ENCODE assay signal across 8 cellular contexts in the genomic region with DNA sequence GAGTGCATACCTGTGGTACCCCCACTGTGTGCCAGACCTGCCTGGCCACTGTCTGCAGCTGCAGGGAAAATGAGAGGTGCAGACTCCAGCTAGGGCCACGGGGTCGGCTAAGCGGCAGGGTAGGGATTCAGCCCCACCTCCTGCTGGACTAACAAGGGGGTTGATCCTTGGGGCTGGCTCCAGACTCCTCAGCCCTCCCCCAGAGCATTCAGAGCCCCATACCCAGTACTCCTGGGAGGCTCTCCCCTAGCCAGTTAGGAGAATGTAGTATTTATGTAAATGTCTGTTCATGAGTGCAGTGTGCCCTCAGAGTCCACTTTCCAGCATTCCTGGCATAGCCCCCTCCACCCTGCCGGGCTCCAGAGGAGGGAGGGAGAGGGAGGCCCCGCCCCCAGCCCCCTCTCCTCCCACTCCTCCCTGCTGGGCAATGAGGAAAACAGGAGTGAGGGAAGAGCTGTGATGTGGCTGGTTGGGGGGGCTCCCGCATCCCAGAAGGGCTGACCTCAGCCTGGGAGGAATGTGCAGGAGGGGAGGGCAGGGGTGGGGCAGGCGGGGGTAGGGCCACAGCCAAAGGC. TPM values are rescaled to one million over a fixed set of nuclear protein-coding genes. Genes with fewer than 3 reads are reported as not detected.
DNase-seq lines count a peak whose midpoint lies in the region; ATAC-seq, FAIRE-seq and TF ChIP-seq lines count a peak whose summit lies in the region.

No MANE protein-coding gene starts in this region.

- TF ChIP-seq CTCF in fibroblast of mammary gland (conservative IDR thresholded peaks at IDR 0.05; ENCODE audit: control insufficient read depth, insufficient read depth, low read depth, low read length), result no peak
- TF ChIP-seq CTCF in neural cell (IDR thresholded peaks at IDR 0.05; ENCODE audit: poor library complexity, severe bottlenecking), result no peak

- DNase-seq in COLO829 (ENCODE audit: low spot score) (peak; percentile 61), RCC 7860 (ENCODE audit: low spot score) (peak; percentile 84), fibroblast of mammary gland (ENCODE audit: low read depth) (peak; percentile 77), foreskin melanocyte (no peak)
- no peak for DNase-seq in activated CD4-positive, alpha-beta T cell treated with anti-CD3 and anti-CD28 coated beads, Interleukin-2, amount 50 U/mL, for 4 hours
- DNase-seq in stimulated activated CD4-positive, alpha-beta T cell treated with anti-CD3 and anti-CD28 coated beads, Interleukin-4, amount 100 ng/mL, for 24 hours, result no peak

- H3K79me2 ChIP-seq in neural cell (replicated peaks; ENCODE audit: insufficient read depth, low read length), result no peaks in the 10 kb centered on the region

- no peaks in the 10 kb centered on the region for H3K9me3 ChIP-seq in neural cell (ENCODE audit: low read length)

- no peaks in the 10 kb centered on the region for H4K20me1 ChIP-seq in neural cell (ENCODE audit: insufficient read depth)

- ATAC-seq in HG02973 (IDR thresholded peaks at IDR 0.05; ENCODE audit: unreplicated experiment), result no peak

- no peak for FAIRE-seq in RCC 7860 (lab: Jason Lieb, UNC)

- TF ChIP-seq EP300 in neural cell (conservative IDR thresholded peaks at IDR 0.05; ENCODE audit: poor library complexity, severe bottlenecking), result no peak

- no peaks in the 10 kb centered on the region for H3K36me3 ChIP-seq in neural cell (ENCODE audit: insufficient read depth, low read length)

- H3K27ac ChIP-seq in neural cell (ENCODE audit: low read length), result peak overlapping the region; percentile 47

- no peak overlapping the region for H2AFZ ChIP-seq in neural cell (ENCODE audit: low read depth, low read length)

- H3F3A ChIP-seq in neural cell (ENCODE audit: insufficient read depth, low read length, poor library complexity, severe bottlenecking), result no peaks in the 10 kb centered on the region

- H3K9ac ChIP-seq in neural cell (ENCODE audit: low read length), result peak overlapping the region; percentile 47

- no peak overlapping the region for H3K4me2 ChIP-seq in neural cell (ENCODE audit: low read length)

- no peak overlapping the region for H3K4me3 ChIP-seq in fibroblast of mammary gland (ENCODE audit: control insufficient read depth, low read depth, low read length)
- no peak overlapping the region for H3K4me3 ChIP-seq in neural cell (ENCODE audit: low read length)

- no peaks in the 10 kb centered on the region for H3K27me3 ChIP-seq in neural cell (ENCODE audit: insufficient read depth, low read depth, low read length)

- H3K9me2 ChIP-seq in neural cell (ENCODE audit: insufficient read depth, low read length), result no peaks in the 10 kb centered on the region

- TF ChIP-seq RAD21 in neural cell (conservative IDR thresholded peaks at IDR 0.05), result no peak

TF ChIP-seq in neural cell, 6 proteins besides CTCF, POLR2A, EP300 and RAD21:
- TF ChIP-seq MXI1 (conservative IDR thresholded peaks at IDR 0.05; ENCODE audit: poor library complexity, severe bottlenecking), result no peak
- TF ChIP-seq, protein P1, sequence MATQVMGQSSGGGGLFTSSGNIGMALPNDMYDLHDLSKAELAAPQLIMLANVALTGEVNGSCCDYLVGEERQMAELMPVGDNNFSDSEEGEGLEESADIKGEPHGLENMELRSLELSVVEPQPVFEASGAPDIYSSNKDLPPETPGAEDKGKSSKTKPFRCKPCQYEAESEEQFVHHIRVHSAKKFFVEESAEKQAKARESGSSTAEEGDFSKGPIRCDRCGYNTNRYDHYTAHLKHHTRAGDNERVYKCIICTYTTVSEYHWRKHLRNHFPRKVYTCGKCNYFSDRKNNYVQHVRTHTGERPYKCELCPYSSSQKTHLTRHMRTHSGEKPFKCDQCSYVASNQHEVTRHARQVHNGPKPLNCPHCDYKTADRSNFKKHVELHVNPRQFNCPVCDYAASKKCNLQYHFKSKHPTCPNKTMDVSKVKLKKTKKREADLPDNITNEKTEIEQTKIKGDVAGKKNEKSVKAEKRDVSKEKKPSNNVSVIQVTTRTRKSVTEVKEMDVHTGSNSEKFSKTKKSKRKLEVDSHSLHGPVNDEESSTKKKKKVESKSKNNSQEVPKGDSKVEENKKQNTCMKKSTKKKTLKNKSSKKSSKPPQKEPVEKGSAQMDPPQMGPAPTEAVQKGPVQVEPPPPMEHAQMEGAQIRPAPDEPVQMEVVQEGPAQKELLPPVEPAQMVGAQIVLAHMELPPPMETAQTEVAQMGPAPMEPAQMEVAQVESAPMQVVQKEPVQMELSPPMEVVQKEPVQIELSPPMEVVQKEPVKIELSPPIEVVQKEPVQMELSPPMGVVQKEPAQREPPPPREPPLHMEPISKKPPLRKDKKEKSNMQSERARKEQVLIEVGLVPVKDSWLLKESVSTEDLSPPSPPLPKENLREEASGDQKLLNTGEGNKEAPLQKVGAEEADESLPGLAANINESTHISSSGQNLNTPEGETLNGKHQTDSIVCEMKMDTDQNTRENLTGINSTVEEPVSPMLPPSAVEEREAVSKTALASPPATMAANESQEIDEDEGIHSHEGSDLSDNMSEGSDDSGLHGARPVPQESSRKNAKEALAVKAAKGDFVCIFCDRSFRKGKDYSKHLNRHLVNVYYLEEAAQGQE (IDR thresholded peaks at IDR 0.05; ENCODE audit: borderline replicate concordance), result no peak
- TF ChIP-seq EZH2 (IDR thresholded peaks at IDR 0.05; ENCODE audit: borderline replicate concordance, insufficient read depth, low read length, poor library complexity, severe bottlenecking), result no peak
- no peak for TF ChIP-seq SMC3 (conservative IDR thresholded peaks at IDR 0.05; ENCODE audit: poor library complexity)
- TF ChIP-seq TAF1 (IDR thresholded peaks at IDR 0.05; ENCODE audit: low read depth), result no peak
- TF ChIP-seq POLR2AphosphoS5 (IDR thresholded peaks at IDR 0.05), result no peak

RNA-seq across cellular contexts. Expression of a gene that starts 4.5 kb away (rescaled TPM):
- 7.8 and 9.6 TPM in 2 replicates for polyA plus RNA-seq in neural cell
- 2.2 and 3.4 TPM in 2 replicates for polyA minus RNA-seq in neural cell

RNA-seq across cellular contexts. Expression of a gene that starts 14.4 kb away (rescaled TPM):
- not detected in 2 replicates for polyA plus RNA-seq in neural cell
- not detected in 2 replicates for polyA minus RNA-seq in neural cell

RNA-seq across cellular contexts. Expression of a gene that starts 27.8 kb away (rescaled TPM):
- 41.8 and 76.4 TPM in 2 replicates for polyA plus RNA-seq in neural cell
- 10.1 and 21.4 TPM in 2 replicates for polyA minus RNA-seq in neural cell

RNA-seq across cellular contexts. Expression of a gene that starts 28.5 kb away (rescaled TPM):
- 81.6 and 101 TPM in 2 replicates for polyA plus RNA-seq in neural cell
- 79.0 and 79.4 TPM in 2 replicates for polyA minus RNA-seq in neural cell

RNA-seq across cellular contexts. Expression of a gene that starts 34.7 kb away (rescaled TPM):
- polyA plus RNA-seq in neural cell, result 8.8 and 9.1 TPM in 2 replicates
- polyA minus RNA-seq in neural cell, result 2.7 and 6.1 TPM in 2 replicates

Comparison
In these comparisons a context has a peak if more than half of its experiments do, and no peak if none do; other contexts are left out.
1. DNase-seq: peak in COLO829 (single experiment), RCC 7860 (single experiment) and fibroblast of mammary gland (single experiment); none in activated CD4-positive, alpha-beta T cell treated with anti-CD3 and anti-CD28 coated beads, Interleukin-2, amount 50 U/mL, for 4 hours (0 of 2), stimulated activated CD4-positive, alpha-beta T cell treated with anti-CD3 and anti-CD28 coated beads, Interleukin-4, amount 100 ng/mL, for 24 hours (single experiment) and foreskin melanocyte (single experiment).